28 cellular contexts compared by ENCODE assay signal in genomic region chr16:84557059-84557458, GRCh38.
"Had no signal": no experiment of that assay in that cellular context is flagged by ENCODE, and none has a peak within 500 bp of the region (broad histone marks: within the 10 kb centered on the region; RNA-seq: fewer than 3 reads in every experiment).

No MANE protein-coding gene starts in this region.

- H3K9ac ChIP-seq: neural progenitor cell, parathyroid adenoma had no signal

- H3K4me1 ChIP-seq: gastroesophageal sphincter, left lung, parathyroid adenoma, right lobe of liver, suprapubic skin, upper lobe of left lung had no signal

- H3K4me2 ChIP-seq: hepatocyte, neural progenitor cell had no signal

- H3K27ac ChIP-seq: dorsolateral prefrontal cortex, epithelial cell of prostate, gastroesophageal sphincter, heart left ventricle, hepatocyte, left lung, neural progenitor cell, parathyroid adenoma, right lobe of liver, suprapubic skin, upper lobe of left lung had no signal

- DNase-seq: dorsolateral prefrontal cortex; effector CD8-positive, alpha-beta T cell; endodermal cell; foreskin fibroblast; heart left ventricle; left cardiac atrium; left lung; mesenchymal stem cell; midbrain; naive thymus-derived CD4-positive, alpha-beta T cell; right lobe of liver; small intestine; stimulated activated CD4-positive, alpha-beta T cell treated with anti-CD3 and anti-CD28 coated beads, Interleukin-12 subunit alpha, Interleukin-12 subunit beta, amount 100 ng/mL, for 4 hours; stimulated activated CD4-positive, alpha-beta T cell treated with anti-CD3 and anti-CD28 coated beads, Interleukin-1b, Interleukin-23, amount 100 ng/mL, for 48 hours; stimulated activated CD4-positive, alpha-beta T cell treated with anti-CD3 and anti-CD28 coated beads, Interleukin-4, amount 100 ng/mL, for 1 hour; stimulated activated CD8-positive, alpha-beta memory T cell treated with anti-CD3 and anti-CD28 coated beads, Interleukin-4, amount 100 ng/mL, for 48 hours; stimulated activated naive CD4-positive, alpha-beta T cell; stimulated activated naive CD8-positive, alpha-beta T cell treated with anti-CD3 and anti-CD28 coated beads, Interleukin-15, amount 100 ng/mL, for 72 hours; upper lobe of left lung had no signal

- FAIRE-seq: colon, small intestine, urothelium cell line had no signal

- H2AFZ ChIP-seq: hepatocyte, neural progenitor cell, parathyroid adenoma had no signal

- H3K36me3 ChIP-seq: gastroesophageal sphincter, heart left ventricle, neural progenitor cell, right lobe of liver, suprapubic skin, upper lobe of left lung had no signal

- H3K27me3 ChIP-seq: hepatocyte, neural progenitor cell, right lobe of liver, upper lobe of left lung had no signal

- ATAC-seq: esophagus mucosa; gastroesophageal sphincter; heart left ventricle; left cardiac atrium; left lung; naive thymus-derived CD4-positive, alpha-beta T cell; right lobe of liver; stimulated activated naive CD8-positive, alpha-beta T cell treated with anti-CD3 and anti-CD28 coated beads, Interleukin-15, amount 100 ng/mL, for 72 hours had no signal

- H3K79me2 ChIP-seq: hepatocyte, parathyroid adenoma had no signal

- H3K9me3 ChIP-seq: gastroesophageal sphincter, heart left ventricle, left lung, right lobe of liver, suprapubic skin, upper lobe of left lung had no signal

- H3K4me3 ChIP-seq: dorsolateral prefrontal cortex, gastroesophageal sphincter, heart left ventricle, hepatocyte, left lung, neural progenitor cell, right lobe of liver, suprapubic skin, upper lobe of left lung had no signal
